In the genomic region with DNA sequence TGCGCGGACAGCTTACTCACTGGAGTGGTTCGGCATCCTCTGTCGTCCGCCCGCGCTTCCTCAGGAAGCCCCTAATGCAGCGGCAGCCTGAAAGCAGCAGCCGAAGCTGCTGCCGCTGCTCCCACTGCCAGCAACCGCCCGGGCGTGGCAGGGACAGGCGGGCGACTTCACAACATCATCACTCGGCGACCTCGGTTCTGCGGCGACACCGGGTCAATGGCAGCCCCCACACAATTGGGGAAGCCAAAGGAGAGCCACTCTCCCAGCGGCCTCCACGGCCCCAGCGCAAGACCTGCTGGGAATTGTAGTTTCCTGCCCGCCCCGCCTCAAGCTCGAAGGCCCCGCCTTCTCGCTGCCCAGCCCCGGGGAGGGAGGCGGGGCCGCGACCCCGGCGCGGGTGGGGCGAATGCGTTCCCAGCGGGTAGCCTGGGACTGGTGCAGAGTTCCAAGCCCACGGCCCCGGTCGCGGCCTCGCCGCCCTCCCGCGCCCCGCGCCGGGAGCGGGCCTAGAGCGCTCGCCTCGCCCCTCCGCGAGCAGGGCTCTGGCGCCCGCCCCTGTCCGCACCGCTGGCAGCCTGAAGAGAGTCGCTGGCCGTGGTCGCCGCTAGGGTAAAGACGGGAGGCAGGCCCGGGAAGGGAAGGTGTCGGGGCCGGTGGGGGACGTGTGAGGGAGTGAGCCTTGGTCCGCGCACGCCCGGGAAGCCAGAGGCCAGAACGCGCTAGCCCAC, we compare ENCODE assay signal across 1 cellular context.
TF ChIP-seq lines count a peak whose summit lies in the region.

A gene with protein sequence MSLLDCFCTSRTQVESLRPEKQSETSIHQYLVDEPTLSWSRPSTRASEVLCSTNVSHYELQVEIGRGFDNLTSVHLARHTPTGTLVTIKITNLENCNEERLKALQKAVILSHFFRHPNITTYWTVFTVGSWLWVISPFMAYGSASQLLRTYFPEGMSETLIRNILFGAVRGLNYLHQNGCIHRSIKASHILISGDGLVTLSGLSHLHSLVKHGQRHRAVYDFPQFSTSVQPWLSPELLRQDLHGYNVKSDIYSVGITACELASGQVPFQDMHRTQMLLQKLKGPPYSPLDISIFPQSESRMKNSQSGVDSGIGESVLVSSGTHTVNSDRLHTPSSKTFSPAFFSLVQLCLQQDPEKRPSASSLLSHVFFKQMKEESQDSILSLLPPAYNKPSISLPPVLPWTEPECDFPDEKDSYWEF (plus strand): TSS at position 411 of the 728 bp plus-strand sequence. CDS start 3,101 bp downstream, outside the sequence.
A gene with protein sequence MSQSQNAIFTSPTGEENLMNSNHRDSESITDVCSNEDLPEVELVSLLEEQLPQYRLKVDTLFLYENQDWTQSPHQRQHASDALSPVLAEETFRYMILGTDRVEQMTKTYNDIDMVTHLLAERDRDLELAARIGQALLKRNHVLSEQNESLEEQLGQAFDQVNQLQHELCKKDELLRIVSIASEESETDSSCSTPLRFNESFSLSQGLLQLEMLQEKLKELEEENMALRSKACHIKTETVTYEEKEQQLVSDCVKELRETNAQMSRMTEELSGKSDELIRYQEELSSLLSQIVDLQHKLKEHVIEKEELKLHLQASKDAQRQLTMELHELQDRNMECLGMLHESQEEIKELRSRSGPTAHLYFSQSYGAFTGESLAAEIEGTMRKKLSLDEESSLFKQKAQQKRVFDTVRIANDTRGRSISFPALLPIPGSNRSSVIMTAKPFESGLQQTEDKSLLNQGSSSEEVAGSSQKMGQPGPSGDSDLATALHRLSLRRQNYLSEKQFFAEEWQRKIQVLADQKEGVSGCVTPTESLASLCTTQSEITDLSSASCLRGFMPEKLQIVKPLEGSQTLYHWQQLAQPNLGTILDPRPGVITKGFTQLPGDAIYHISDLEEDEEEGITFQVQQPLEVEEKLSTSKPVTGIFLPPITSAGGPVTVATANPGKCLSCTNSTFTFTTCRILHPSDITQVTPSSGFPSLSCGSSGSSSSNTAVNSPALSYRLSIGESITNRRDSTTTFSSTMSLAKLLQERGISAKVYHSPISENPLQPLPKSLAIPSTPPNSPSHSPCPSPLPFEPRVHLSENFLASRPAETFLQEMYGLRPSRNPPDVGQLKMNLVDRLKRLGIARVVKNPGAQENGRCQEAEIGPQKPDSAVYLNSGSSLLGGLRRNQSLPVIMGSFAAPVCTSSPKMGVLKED (minus strand): TSS at position 129 of the 728 bp plus-strand sequence. CDS start 30,951 bp downstream, outside the sequence.

TF ChIP-seq in HepG2, 621 proteins besides CTCF, POLR2A, EP300 and RAD21 (continued from another document and continues in another):
- TF ChIP-seq, protein P1, sequence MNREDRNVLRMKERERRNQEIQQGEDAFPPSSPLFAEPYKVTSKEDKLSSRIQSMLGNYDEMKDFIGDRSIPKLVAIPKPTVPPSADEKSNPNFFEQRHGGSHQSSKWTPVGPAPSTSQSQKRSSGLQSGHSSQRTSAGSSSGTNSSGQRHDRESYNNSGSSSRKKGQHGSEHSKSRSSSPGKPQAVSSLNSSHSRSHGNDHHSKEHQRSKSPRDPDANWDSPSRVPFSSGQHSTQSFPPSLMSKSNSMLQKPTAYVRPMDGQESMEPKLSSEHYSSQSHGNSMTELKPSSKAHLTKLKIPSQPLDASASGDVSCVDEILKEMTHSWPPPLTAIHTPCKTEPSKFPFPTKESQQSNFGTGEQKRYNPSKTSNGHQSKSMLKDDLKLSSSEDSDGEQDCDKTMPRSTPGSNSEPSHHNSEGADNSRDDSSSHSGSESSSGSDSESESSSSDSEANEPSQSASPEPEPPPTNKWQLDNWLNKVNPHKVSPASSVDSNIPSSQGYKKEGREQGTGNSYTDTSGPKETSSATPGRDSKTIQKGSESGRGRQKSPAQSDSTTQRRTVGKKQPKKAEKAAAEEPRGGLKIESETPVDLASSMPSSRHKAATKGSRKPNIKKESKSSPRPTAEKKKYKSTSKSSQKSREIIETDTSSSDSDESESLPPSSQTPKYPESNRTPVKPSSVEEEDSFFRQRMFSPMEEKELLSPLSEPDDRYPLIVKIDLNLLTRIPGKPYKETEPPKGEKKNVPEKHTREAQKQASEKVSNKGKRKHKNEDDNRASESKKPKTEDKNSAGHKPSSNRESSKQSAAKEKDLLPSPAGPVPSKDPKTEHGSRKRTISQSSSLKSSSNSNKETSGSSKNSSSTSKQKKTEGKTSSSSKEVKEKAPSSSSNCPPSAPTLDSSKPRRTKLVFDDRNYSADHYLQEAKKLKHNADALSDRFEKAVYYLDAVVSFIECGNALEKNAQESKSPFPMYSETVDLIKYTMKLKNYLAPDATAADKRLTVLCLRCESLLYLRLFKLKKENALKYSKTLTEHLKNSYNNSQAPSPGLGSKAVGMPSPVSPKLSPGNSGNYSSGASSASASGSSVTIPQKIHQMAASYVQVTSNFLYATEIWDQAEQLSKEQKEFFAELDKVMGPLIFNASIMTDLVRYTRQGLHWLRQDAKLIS (CRISPR knock-in tag; IDR thresholded peaks at IDR 0.05), result no peak
- TF ChIP-seq NFKB2 (CRISPR knock-in tag; IDR thresholded peaks at IDR 0.05; ENCODE audit: borderline replicate concordance) (peak; percentile 78; the same call in 1 of the 2 replicates), ZNF790 (CRISPR knock-in tag; IDR thresholded peaks at IDR 0.05; ENCODE audit: borderline replicate concordance) (peak; percentile 91; the same call in 1 of the 2 replicates), SOX6 (IDR thresholded peaks at IDR 0.05) (no peak), SOX6 (CRISPR knock-in tag; IDR thresholded peaks at IDR 0.05) (peak; percentile 87), SRY (CRISPR knock-in tag; IDR thresholded peaks at IDR 0.05) (peak; percentile 53; the same call in 1 of the 2 replicates), FOXA1 (IDR thresholded peaks at IDR 0.05) (no peak), FOXA1 (CRISPR knock-in tag; IDR thresholded peaks at IDR 0.05) (peak; percentile 52; the same call in 1 of the 2 replicates), SRF (IDR thresholded peaks at IDR 0.05; ENCODE audit: low read depth, low read length) (peak; percentile 60), HDAC2 (CRISPR knock-in tag; IDR thresholded peaks at IDR 0.05) (peak; percentile 80), RARA (CRISPR knock-in tag; IDR thresholded peaks at IDR 0.05) (no peak; the same call in 1 of the 2 replicates), CAMTA2 (CRISPR knock-in tag; IDR thresholded peaks at IDR 0.05; ENCODE audit: borderline replicate concordance) (peak; percentile 98), ZNF335 (CRISPR knock-in tag; IDR thresholded peaks at IDR 0.05) (peak; percentile 90), RFX5 (IDR thresholded peaks at IDR 0.05; ENCODE audit: low read depth, low read length) (peak; percentile 57; the same call in 1 of the 2 replicates), ZNF446 (CRISPR knock-in tag; IDR thresholded peaks at IDR 0.05) (peak; percentile 89), PTBP1 (IDR thresholded peaks at IDR 0.05; ENCODE audit: low read depth, low read length, poor library complexity, severe bottlenecking) (peak; percentile 78), YEATS4 (CRISPR knock-in tag; IDR thresholded peaks at IDR 0.05; ENCODE audit: borderline replicate concordance) (peak; percentile 81), TCF7 (IDR thresholded peaks at IDR 0.05; ENCODE audit: low read depth) (no peak), ZNF841 (CRISPR knock-in tag; IDR thresholded peaks at IDR 0.05; ENCODE audit: borderline replicate concordance) (no peak), ZZZ3 (CRISPR knock-in tag; IDR thresholded peaks at IDR 0.05; ENCODE audit: borderline replicate concordance) (peak; percentile 89; the same call in 1 of the 2 replicates), ZNF10 (CRISPR knock-in tag; IDR thresholded peaks at IDR 0.05; ENCODE audit: borderline replicate concordance, low read depth) (no peak), NR3C1 (CRISPR knock-in tag; IDR thresholded peaks at IDR 0.05) (no peak), FOXO1 (CRISPR knock-in tag; IDR thresholded peaks at IDR 0.05) (peak; percentile 57), ZNF713 (CRISPR knock-in tag; IDR thresholded peaks at IDR 0.05) (no peak), ZNF20 (CRISPR knock-in tag; IDR thresholded peaks at IDR 0.05) (0 out of 2 replicates have a peak, but pooled peaks have one; percentile 85), RARG (CRISPR knock-in tag; IDR thresholded peaks at IDR 0.05; ENCODE audit: low read depth) (peak; percentile 90; the same call in 1 of the 2 replicates), ZNF605 (CRISPR knock-in tag; IDR thresholded peaks at IDR 0.05) (peak; percentile 94), ZSCAN22 (CRISPR knock-in tag; IDR thresholded peaks at IDR 0.05) (peak; percentile 68; the same call in 1 of the 2 replicates), BRD4 (CRISPR knock-in tag; IDR thresholded peaks at IDR 0.05) (no peak), MIXL1 (CRISPR knock-in tag; IDR thresholded peaks at IDR 0.05) (peak; percentile 39; the same call in 1 of the 2 replicates), ZNF772 (CRISPR knock-in tag; IDR thresholded peaks at IDR 0.05) (peak; percentile 94), TEAD2 (CRISPR knock-in tag; IDR thresholded peaks at IDR 0.05) (no peak), ZNF850 (CRISPR knock-in tag; conservative IDR thresholded peaks at IDR 0.05) (no peak; the same call in 1 of the 2 replicates), KLF15 (CRISPR knock-in tag; IDR thresholded peaks at IDR 0.05; ENCODE audit: borderline replicate concordance) (peak; percentile 83; the same call in 1 of the 2 replicates), IRF2 (CRISPR knock-in tag; IDR thresholded peaks at IDR 0.05) (peak; percentile 97)
- TF ChIP-seq, protein P2, sequence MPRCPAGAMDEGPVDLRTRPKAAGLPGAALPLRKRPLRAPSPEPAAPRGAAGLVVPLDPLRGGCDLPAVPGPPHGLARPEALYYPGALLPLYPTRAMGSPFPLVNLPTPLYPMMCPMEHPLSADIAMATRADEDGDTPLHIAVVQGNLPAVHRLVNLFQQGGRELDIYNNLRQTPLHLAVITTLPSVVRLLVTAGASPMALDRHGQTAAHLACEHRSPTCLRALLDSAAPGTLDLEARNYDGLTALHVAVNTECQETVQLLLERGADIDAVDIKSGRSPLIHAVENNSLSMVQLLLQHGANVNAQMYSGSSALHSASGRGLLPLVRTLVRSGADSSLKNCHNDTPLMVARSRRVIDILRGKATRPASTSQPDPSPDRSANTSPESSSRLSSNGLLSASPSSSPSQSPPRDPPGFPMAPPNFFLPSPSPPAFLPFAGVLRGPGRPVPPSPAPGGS (CRISPR knock-in tag; IDR thresholded peaks at IDR 0.05), result peak; percentile 56; the same call in 1 of the 2 replicates
- TF ChIP-seq, protein P3, sequence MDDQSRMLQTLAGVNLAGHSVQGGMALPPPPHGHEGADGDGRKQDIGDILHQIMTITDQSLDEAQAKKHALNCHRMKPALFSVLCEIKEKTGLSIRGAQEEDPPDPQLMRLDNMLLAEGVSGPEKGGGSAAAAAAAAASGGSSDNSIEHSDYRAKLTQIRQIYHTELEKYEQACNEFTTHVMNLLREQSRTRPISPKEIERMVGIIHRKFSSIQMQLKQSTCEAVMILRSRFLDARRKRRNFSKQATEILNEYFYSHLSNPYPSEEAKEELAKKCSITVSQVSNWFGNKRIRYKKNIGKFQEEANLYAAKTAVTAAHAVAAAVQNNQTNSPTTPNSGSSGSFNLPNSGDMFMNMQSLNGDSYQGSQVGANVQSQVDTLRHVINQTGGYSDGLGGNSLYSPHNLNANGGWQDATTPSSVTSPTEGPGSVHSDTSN (CRISPR knock-in tag; IDR thresholded peaks at IDR 0.05; ENCODE audit: borderline replicate concordance), result no peak; the same call in 1 of the 2 replicates
- TF ChIP-seq, protein P4, sequence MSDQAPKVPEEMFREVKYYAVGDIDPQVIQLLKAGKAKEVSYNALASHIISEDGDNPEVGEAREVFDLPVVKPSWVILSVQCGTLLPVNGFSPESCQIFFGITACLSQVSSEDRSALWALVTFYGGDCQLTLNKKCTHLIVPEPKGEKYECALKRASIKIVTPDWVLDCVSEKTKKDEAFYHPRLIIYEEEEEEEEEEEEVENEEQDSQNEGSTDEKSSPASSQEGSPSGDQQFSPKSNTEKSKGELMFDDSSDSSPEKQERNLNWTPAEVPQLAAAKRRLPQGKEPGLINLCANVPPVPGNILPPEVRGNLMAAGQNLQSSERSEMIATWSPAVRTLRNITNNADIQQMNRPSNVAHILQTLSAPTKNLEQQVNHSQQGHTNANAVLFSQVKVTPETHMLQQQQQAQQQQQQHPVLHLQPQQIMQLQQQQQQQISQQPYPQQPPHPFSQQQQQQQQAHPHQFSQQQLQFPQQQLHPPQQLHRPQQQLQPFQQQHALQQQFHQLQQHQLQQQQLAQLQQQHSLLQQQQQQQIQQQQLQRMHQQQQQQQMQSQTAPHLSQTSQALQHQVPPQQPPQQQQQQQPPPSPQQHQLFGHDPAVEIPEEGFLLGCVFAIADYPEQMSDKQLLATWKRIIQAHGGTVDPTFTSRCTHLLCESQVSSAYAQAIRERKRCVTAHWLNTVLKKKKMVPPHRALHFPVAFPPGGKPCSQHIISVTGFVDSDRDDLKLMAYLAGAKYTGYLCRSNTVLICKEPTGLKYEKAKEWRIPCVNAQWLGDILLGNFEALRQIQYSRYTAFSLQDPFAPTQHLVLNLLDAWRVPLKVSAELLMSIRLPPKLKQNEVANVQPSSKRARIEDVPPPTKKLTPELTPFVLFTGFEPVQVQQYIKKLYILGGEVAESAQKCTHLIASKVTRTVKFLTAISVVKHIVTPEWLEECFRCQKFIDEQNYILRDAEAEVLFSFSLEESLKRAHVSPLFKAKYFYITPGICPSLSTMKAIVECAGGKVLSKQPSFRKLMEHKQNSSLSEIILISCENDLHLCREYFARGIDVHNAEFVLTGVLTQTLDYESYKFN (CRISPR knock-in tag; conservative IDR thresholded peaks at IDR 0.05), result peak; percentile 69
- TF ChIP-seq, protein P5, sequence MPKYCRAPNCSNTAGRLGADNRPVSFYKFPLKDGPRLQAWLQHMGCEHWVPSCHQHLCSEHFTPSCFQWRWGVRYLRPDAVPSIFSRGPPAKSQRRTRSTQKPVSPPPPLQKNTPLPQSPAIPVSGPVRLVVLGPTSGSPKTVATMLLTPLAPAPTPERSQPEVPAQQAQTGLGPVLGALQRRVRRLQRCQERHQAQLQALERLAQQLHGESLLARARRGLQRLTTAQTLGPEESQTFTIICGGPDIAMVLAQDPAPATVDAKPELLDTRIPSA (CRISPR knock-in tag; IDR thresholded peaks at IDR 0.05; ENCODE audit: borderline replicate concordance), result no peak; the same call in 1 of the 2 replicates
- TF ChIP-seq, protein P6, sequence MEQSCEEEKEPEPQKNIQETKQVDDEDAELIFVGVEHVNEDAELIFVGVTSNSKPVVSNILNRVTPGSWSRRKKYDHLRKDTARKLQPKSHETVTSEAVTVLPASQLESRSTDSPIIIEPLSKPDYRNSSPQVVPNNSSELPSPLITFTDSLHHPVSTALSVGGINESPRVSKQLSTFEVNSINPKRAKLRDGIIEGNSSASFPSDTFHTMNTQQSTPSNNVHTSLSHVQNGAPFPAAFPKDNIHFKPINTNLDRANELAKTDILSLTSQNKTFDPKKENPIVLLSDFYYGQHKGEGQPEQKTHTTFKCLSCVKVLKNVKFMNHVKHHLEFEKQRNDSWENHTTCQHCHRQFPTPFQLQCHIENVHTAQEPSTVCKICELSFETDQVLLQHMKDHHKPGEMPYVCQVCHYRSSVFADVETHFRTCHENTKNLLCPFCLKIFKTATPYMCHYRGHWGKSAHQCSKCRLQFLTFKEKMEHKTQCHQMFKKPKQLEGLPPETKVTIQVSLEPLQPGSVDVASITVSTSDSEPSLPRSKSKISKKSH (CRISPR knock-in tag; IDR thresholded peaks at IDR 0.05; ENCODE audit: borderline replicate concordance), result no peak
- TF ChIP-seq, protein P7, sequence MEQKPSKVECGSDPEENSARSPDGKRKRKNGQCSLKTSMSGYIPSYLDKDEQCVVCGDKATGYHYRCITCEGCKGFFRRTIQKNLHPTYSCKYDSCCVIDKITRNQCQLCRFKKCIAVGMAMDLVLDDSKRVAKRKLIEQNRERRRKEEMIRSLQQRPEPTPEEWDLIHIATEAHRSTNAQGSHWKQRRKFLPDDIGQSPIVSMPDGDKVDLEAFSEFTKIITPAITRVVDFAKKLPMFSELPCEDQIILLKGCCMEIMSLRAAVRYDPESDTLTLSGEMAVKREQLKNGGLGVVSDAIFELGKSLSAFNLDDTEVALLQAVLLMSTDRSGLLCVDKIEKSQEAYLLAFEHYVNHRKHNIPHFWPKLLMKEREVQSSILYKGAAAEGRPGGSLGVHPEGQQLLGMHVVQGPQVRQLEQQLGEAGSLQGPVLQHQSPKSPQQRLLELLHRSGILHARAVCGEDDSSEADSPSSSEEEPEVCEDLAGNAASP (CRISPR knock-in tag; IDR thresholded peaks at IDR 0.05; ENCODE audit: borderline replicate concordance), result peak; percentile 89; the same call in 1 of the 2 replicates
